Comparison of ENCODE assay signal across 9 cellular contexts in the genomic region with DNA sequence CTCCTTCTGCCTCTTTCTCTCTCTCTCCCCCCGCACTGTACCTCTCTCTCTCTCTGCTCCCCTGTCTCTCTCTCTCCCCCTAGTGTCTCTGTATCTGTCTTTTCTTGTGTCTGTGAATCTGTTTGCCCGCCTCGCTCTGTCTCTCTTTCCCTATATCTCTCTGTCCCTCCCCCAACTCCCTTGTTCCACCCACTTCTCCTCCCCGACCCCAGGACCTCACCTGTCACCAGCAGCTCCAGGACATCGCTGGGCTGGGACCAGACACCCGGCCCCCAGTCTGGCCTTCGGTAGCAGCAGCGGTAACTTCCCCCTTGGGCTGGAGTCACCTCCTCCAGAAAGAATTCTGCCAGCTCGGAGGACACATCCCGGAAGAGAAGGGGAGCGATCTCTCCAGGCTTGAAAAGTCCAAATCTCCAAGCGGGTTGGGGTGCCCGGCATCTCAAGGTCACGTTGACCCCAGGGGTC. TPM values are rescaled to one million over a fixed set of nuclear protein-coding genes. Genes with fewer than 3 reads are reported as not detected.
DNase-seq lines count a peak whose midpoint lies in the region; ATAC-seq and TF ChIP-seq lines count a peak whose summit lies in the region.
"Had no signal": no experiment of that assay in that cellular context is flagged by ENCODE, and none has a peak within 500 bp of the region (broad histone marks: within the 10 kb centered on the region; RNA-seq: fewer than 3 reads in every experiment).

No MANE protein-coding gene starts in this region.

- H3K27ac Mint-ChIP-seq in activated naive CD4-positive, alpha-beta T cell treated with anti-CD3 and anti-CD28 coated beads, Interleukin-2, amount 50 U/mL, for 72 hours = peak overlapping the region in 1 of 2 donors; percentile 45
- H3K27ac Mint-ChIP-seq in stimulated activated naive CD8-positive, alpha-beta T cell treated with anti-CD3 and anti-CD28 coated beads, Interleukin-15, amount 100 ng/mL, for 72 hours = peak overlapping the region in 1 of 2 donors; percentile 89

- no peaks in the 10 kb centered on the region for H3K4me1 ChIP-seq in iPS-15b (ENCODE audit: control insufficient read depth, insufficient read depth, low read length)

- H3K36me3 ChIP-seq in BJ (ENCODE audit: control insufficient read depth, insufficient read depth, low read length) = no peaks in the 10 kb centered on the region
- H3K36me3 ChIP-seq in iPS-15b (ENCODE audit: control insufficient read depth, insufficient read depth, low read length) = no peaks in the 10 kb centered on the region

- peak; percentile 59 for TF ChIP-seq CTCF in BJ (IDR thresholded peaks at IDR 0.05; ENCODE audit: insufficient read depth, low read depth, low read length)

- H3K4me1 Mint-ChIP-seq in stimulated activated naive CD8-positive, alpha-beta T cell treated with anti-CD3 and anti-CD28 coated beads, Interleukin-15, amount 100 ng/mL, for 72 hours = peaks cover 20% of the 10 kb centered on the region

- H3K27me3 ChIP-seq in BJ (ENCODE audit: control insufficient read depth, insufficient read depth, low read length) = no peaks in the 10 kb centered on the region
- peaks cover 26% of the 10 kb centered on the region for H3K27me3 ChIP-seq in iPS-15b (ENCODE audit: control insufficient read depth, insufficient read depth, low read length)

- peak; percentile 46 to 62 for ATAC-seq in activated naive CD4-positive, alpha-beta T cell treated with anti-CD3 and anti-CD28 coated beads, Interleukin-2, amount 50 U/mL, for 72 hours
- peak; percentile 37 for ATAC-seq in stimulated activated naive CD8-positive, alpha-beta T cell treated with anti-CD3 and anti-CD28 coated beads, Interleukin-15, amount 100 ng/mL, for 72 hours

- peak overlapping the region; percentile 30 for H3K4me3 ChIP-seq in BJ (ENCODE audit: low read depth, low read length)
- H3K4me3 ChIP-seq in iPS-15b (ENCODE audit: low read depth, low read length) = peak overlapping the region; percentile 68

- no peaks in the 10 kb centered on the region for H3K9me3 Mint-ChIP-seq in activated naive CD4-positive, alpha-beta T cell treated with anti-CD3 and anti-CD28 coated beads, Interleukin-2, amount 50 U/mL, for 72 hours
- no peaks in the 10 kb centered on the region for H3K9me3 Mint-ChIP-seq in stimulated activated naive CD8-positive, alpha-beta T cell treated with anti-CD3 and anti-CD28 coated beads, Interleukin-15, amount 100 ng/mL, for 72 hours

- no peak for DNase-seq in BJ (ENCODE audit: low read depth)
- peak; percentile 53 for DNase-seq in HuH-7 (ENCODE audit: low spot score)
- DNase-seq in activated naive CD4-positive, alpha-beta T cell treated with anti-CD3 and anti-CD28 coated beads, Interleukin-2, amount 50 U/mL, for 72 hours (ENCODE audit: low spot score in 2 of 2) = peak in 1 of 2 donors; percentile 14
- no peak for DNase-seq in stimulated activated naive CD8-positive, alpha-beta T cell treated with anti-CD3 and anti-CD28 coated beads, Interleukin-15, amount 100 ng/mL, for 72 hours
- DNase-seq in cortex of kidney (lab: John Stamatoyannopoulos, UW) = no peak
- no peak for DNase-seq in NCI-H446 (lab: John Stamatoyannopoulos, UW)
- DNase-seq in stimulated activated CD4-positive, alpha-beta T cell treated with anti-CD3 and anti-CD28 coated beads, Interleukin-2, amount 100 ng/mL, for 48 hours = no peak

- H3K36me3 Mint-ChIP-seq in activated naive CD4-positive, alpha-beta T cell treated with anti-CD3 and anti-CD28 coated beads, Interleukin-2, amount 50 U/mL, for 72 hours = no peaks in the 10 kb centered on the region

- POLR2A ChIA-PET in BJ (lab: Charles Lee) = interaction anchor here (0.7 kb wide), 1 partner anchor 27 kb away, joined by 5 read pairs; no protein-coding TSS in a partner anchor

- H3K27me3 Mint-ChIP-seq in stimulated activated naive CD8-positive, alpha-beta T cell treated with anti-CD3 and anti-CD28 coated beads, Interleukin-15, amount 100 ng/mL, for 72 hours = peaks cover 45% of the 10 kb centered on the region

- CTCF ChIA-PET in BJ (lab: Yijun Ruan, JAX) = interaction anchor here (0.5 to 3.4 kb wide), 8 partner anchors 10 to 303 kb away, joined by 3 to 17 read pairs (median 4); a partner anchor contains a TSS

- H3K9ac ChIP-seq in iPS-15b (ENCODE audit: low read depth, low read length) = peak overlapping the region; percentile 16

- no peaks in the 10 kb centered on the region for H3K9me3 ChIP-seq in iPS-15b (ENCODE audit: control insufficient read depth, insufficient read depth, low read length)

- H3K4me3 Mint-ChIP-seq in stimulated activated naive CD8-positive, alpha-beta T cell treated with anti-CD3 and anti-CD28 coated beads, Interleukin-15, amount 100 ng/mL, for 72 hours = peak overlapping the region; percentile 69 to 79

RNA-seq across cellular contexts. Expression of a gene that starts 3.9 kb away (rescaled TPM):
- 0.27 and 0.66 TPM in 2 replicates for polyA plus RNA-seq in BJ (2011; rRNA removed)
- 0.24 TPM in 1 of 2 replicates, not detected in the other for polyA minus RNA-seq in BJ (2011; rRNA and poly(A)+ RNA removed)
- under 1 TPM in 1 of 2 donors, not detected in 1; 0.72 TPM for total RNA-seq in activated naive CD4-positive, alpha-beta T cell treated with anti-CD3 and anti-CD28 coated beads, Interleukin-2, amount 50 U/mL, for 72 hours

RNA-seq across cellular contexts. Expression of a gene that starts 6.0 kb away (rescaled TPM):
- polyA plus RNA-seq in BJ (2011; rRNA removed) = 26.6 and 45.8 TPM in 2 replicates
- 168 and 237 TPM in 2 replicates for polyA minus RNA-seq in BJ (2011; rRNA and poly(A)+ RNA removed)
- 10 to 100 TPM; 59.4 to 76.1 TPM for total RNA-seq in activated naive CD4-positive, alpha-beta T cell treated with anti-CD3 and anti-CD28 coated beads, Interleukin-2, amount 50 U/mL, for 72 hours

RNA-seq across cellular contexts. Expression of a gene that starts 15.5 kb away (rescaled TPM):
- not detected in 2 replicates for polyA plus RNA-seq in BJ (2011; rRNA removed)
- polyA minus RNA-seq in BJ (2011; rRNA and poly(A)+ RNA removed) = not detected in 2 replicates
- total RNA-seq in activated naive CD4-positive, alpha-beta T cell treated with anti-CD3 and anti-CD28 coated beads, Interleukin-2, amount 50 U/mL, for 72 hours = not detected
- total RNA-seq: left cardiac atrium had no signal

RNA-seq across cellular contexts. Expression of a gene that starts 18.8 kb away (rescaled TPM):
- 15.3 and 18.8 TPM in 2 replicates for polyA plus RNA-seq in BJ (2011; rRNA removed)
- 6.8 and 6.9 TPM in 2 replicates for polyA minus RNA-seq in BJ (2011; rRNA and poly(A)+ RNA removed)
- 10 to 100 TPM; 30.4 to 37.4 TPM for total RNA-seq in activated naive CD4-positive, alpha-beta T cell treated with anti-CD3 and anti-CD28 coated beads, Interleukin-2, amount 50 U/mL, for 72 hours

RNA-seq across cellular contexts. Expression of a gene that starts 18.9 kb away (rescaled TPM):
- 27.7 and 39.4 TPM in 2 replicates for polyA plus RNA-seq in BJ (2011; rRNA removed)
- 14.2 and 17.5 TPM in 2 replicates for polyA minus RNA-seq in BJ (2011; rRNA and poly(A)+ RNA removed)
- total RNA-seq in activated naive CD4-positive, alpha-beta T cell treated with anti-CD3 and anti-CD28 coated beads, Interleukin-2, amount 50 U/mL, for 72 hours = 10 to 100 TPM; 47.9 to 92.9 TPM
